ENCODE assay signal across 10 cellular contexts in the genomic region with DNA sequence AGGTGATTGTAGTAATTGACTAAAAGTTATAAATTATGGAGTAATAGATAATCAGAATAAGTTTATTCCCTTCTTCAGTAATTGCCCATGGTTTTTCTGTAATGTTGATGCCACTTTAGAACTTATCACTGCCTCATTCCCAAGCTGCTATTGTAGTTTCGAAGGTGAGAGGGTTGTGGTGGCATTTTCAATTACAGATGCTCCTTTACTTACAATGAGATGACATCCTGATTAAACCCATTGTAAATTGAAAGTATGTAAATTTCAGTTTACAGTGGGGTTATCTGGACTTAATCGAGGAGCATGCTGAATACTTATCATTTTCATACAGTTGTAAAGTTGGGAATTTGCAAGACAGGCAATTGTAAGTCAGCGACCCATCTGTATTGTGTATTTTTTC. TPM values are rescaled to one million over a fixed set of nuclear protein-coding genes. Genes with fewer than 3 reads are reported as not detected.
A peak's percentile ranks its signal among the peaks of the same experiment; 100 is the strongest.
DNase-seq lines count a peak whose midpoint lies in the region; ATAC-seq, FAIRE-seq and TF ChIP-seq lines count a peak whose summit lies in the region.
"Had no signal": no experiment of that assay in that cellular context is flagged by ENCODE, and none has a peak within 500 bp of the region (broad histone marks: within the 10 kb centered on the region; RNA-seq: fewer than 3 reads in every experiment).

No MANE protein-coding gene starts in this region.

- H2BK12ac ChIP-seq in trophoblast cell (ENCODE audit: low read length) = no peak overlapping the region

- DNase-seq in GM19239 (ENCODE audit: insufficient read length, low spot score) (no peak), T-cell (no peak), fibroblast of the aortic adventitia (ENCODE audit: low read depth) (no peak), gastrocnemius medialis (no peak), NCI-H510A treated with DMSO at 0.1 percent for 48 hours (lab: John Stamatoyannopoulos, UW) (no peak), inferior parietal cortex (ENCODE audit: extremely low spot score) (no peak), trophoblast cell (no peak)
- DNase-seq: OCI-M1; stimulated activated naive CD4-positive, alpha-beta T cell treated with Interleukin-2 at 50 U/mL for 16 hours had no signal

- no peak for TF ChIP-seq POLR2A in gastrocnemius medialis (IDR thresholded peaks at IDR 0.05)

- no peaks in the 10 kb centered on the region for H3K27me3 ChIP-seq in gastrocnemius medialis
- H3K27me3 ChIP-seq in trophoblast cell (ENCODE audit: insufficient read depth, low read length) = no peaks in the 10 kb centered on the region

- H3K79me1 ChIP-seq in trophoblast cell (ENCODE audit: low read length) = peaks cover 5% of the 10 kb centered on the region

- CTCF ChIA-PET in T-cell (lab: Charles Lee) = interaction anchor here in 1 of 2 donors (0.5 to 1.3 kb wide), 4 partner anchors 12 to 82 kb away, joined by 3 to 9 read pairs (median 4); no protein-coding TSS in a partner anchor

- ATAC-seq in T-cell (replicated peaks in 1 of 4) (no peak), gastrocnemius medialis (no peak), GM21526 (IDR thresholded peaks at IDR 0.05; ENCODE audit: low FRiP score, unreplicated experiment) (no peak)

- no peak overlapping the region for H4K91ac ChIP-seq in trophoblast cell (ENCODE audit: low read depth, low read length)

- no CpG with 5 or more reads among the region's 3 CpGs for WGBS in trophoblast cell (ENCODE audit: extremely low coverage, insufficient coverage, insufficient read length)

- H3K36me3 Mint-ChIP-seq in T-cell = peaks cover 24% of the 10 kb centered on the region

- H3K27ac ChIP-seq in gastrocnemius medialis = peak overlapping the region; percentile 93 to 98 (median 96)
- no peak overlapping the region for H3K27ac ChIP-seq in trophoblast cell (ENCODE audit: low read depth, low read length)

- FAIRE-seq in GM19239 (lab: Jason Lieb, UNC) = peak; percentile 75

- no peak overlapping the region for H4K12ac ChIP-seq in trophoblast cell (ENCODE audit: low read depth, low read length)

- H2BK5ac ChIP-seq in trophoblast cell (ENCODE audit: low read depth, low read length, poor library complexity) = no peak overlapping the region

- H3K4ac ChIP-seq in trophoblast cell (ENCODE audit: low read depth, low read length) = no peak overlapping the region

- peak overlapping the region; percentile 93 to 95 for H3K27ac Mint-ChIP-seq in T-cell

- H3K9me3 ChIP-seq in gastrocnemius medialis (no peaks in the 10 kb centered on the region), trophoblast cell (ENCODE audit: insufficient read depth, low read depth, low read length) (no peaks in the 10 kb centered on the region)

- H3K4me3 ChIP-seq in fibroblast of the aortic adventitia (ENCODE audit: low read depth, low read length) (peak overlapping the region; percentile 87), gastrocnemius medialis (peak overlapping the region; percentile 0 to 89 (median 76)), trophoblast cell (ENCODE audit: low read depth, low read length) (no peak overlapping the region)

- no peak overlapping the region for H2BK120ac ChIP-seq in trophoblast cell (ENCODE audit: insufficient read depth, low read length, poor library complexity)

- TF ChIP-seq CTCF in fibroblast of the aortic adventitia (IDR thresholded peaks at IDR 0.05; ENCODE audit: insufficient read depth, low read length) = no peak
- TF ChIP-seq CTCF in gastrocnemius medialis (IDR thresholded peaks at IDR 0.05 in 4 of 5, conservative IDR thresholded peaks at IDR 0.05 in 1 of 5) = no peak

- H3K4me1 ChIP-seq in gastrocnemius medialis (peaks cover 68 to 74% of the 10 kb centered on the region in 2 donors), trophoblast cell (ENCODE audit: control insufficient read depth in 1 of 2, insufficient read depth in 2 of 2, low read length in 2 of 2) (peaks cover 2% of the 10 kb centered on the region in 2 experiments)

- no peaks in the 10 kb centered on the region for H3K36me3 ChIP-seq in gastrocnemius medialis
- H3K36me3 ChIP-seq in trophoblast cell (ENCODE audit: control insufficient read depth in 1 of 2, insufficient read depth in 2 of 2, low read length in 2 of 2) = peaks cover 0 to under 1% of the 10 kb centered on the region in 2 experiments

- intact Hi-C loops in gastrocnemius medialis (cut with DNase I; ENCODE audit: low total_unique reads) = no loop called here

- H3K9me3 Mint-ChIP-seq in T-cell = no peaks in the 10 kb centered on the region

- H3K4me1 Mint-ChIP-seq in T-cell = peaks cover 80 to 88% (median 81%) of the 10 kb centered on the region in 3 donors

- POLR2A ChIA-PET in T-cell (lab: Charles Lee) = interaction anchor here (0.8 to 1.4 kb wide), 7 partner anchors 9 to 37 kb away, joined by 3 to 5 read pairs (median 3); no protein-coding TSS in a partner anchor

- no peak overlapping the region for H3K9ac ChIP-seq in trophoblast cell (ENCODE audit: low read length)

- in situ Hi-C loops in gastrocnemius medialis (cut with MboI; ENCODE audit: low sequenced_read_pairs in 4 of 4) = loop anchor here in 1 of 4 donors (25.0 kb wide), 1 partner anchor 1868 kb away; a partner anchor contains a TSS

- no peak overlapping the region for H3K4me2 ChIP-seq in trophoblast cell (ENCODE audit: low read length)

- H4K8ac ChIP-seq in trophoblast cell (ENCODE audit: low read depth, low read length) = no peak overlapping the region

- H3K27me3 Mint-ChIP-seq in T-cell = no peaks in the 10 kb centered on the region

- H3K14ac ChIP-seq in trophoblast cell (ENCODE audit: low read length) = no peak overlapping the region

- H3K4me3 Mint-ChIP-seq in T-cell = peak overlapping the region; percentile 91 to 92 (median 91)

- no peak overlapping the region for H2AFZ ChIP-seq in trophoblast cell (ENCODE audit: insufficient read depth, low read length, poor library complexity)

- no peak overlapping the region for H3K18ac ChIP-seq in trophoblast cell (ENCODE audit: low read length)

- no peak overlapping the region for H3K23ac ChIP-seq in trophoblast cell (ENCODE audit: low read length)

- peaks cover 13% of the 10 kb centered on the region for H3K79me2 ChIP-seq in trophoblast cell (ENCODE audit: control insufficient read depth, insufficient read depth, low read length, poor library complexity)

- H2AK5ac ChIP-seq in trophoblast cell (ENCODE audit: low read length) = no peak overlapping the region

RNA-seq across cellular contexts. Expression of a gene that starts 2.9 kb away (rescaled TPM):
- total RNA-seq in T-cell (100 to 1,000 TPM; 148 to 201 (median 156) TPM), fibroblast of the aortic adventitia (ENCODE audit: low replicate concordance) (135 and 137 TPM in 2 replicates), gastrocnemius medialis (100 to 1,000 TPM; 251 to 386 (median 277) TPM)
- polyA plus RNA-seq in trophoblast cell (2013) = 152 and 159 TPM in 2 replicates

RNA-seq across cellular contexts. Expression of a gene that starts 31.2 kb away (rescaled TPM):
- total RNA-seq in T-cell = 100 to 1,000 TPM; 183 to 211 (median 199) TPM
- 35.3 and 66.2 TPM in 2 replicates for total RNA-seq in fibroblast of the aortic adventitia (ENCODE audit: low replicate concordance)
- 10 to 100 TPM; 26.9 to 40.1 (median 36.7) TPM for total RNA-seq in gastrocnemius medialis
- 27.7 and 28.0 TPM in 2 replicates for polyA plus RNA-seq in trophoblast cell (2013)
